17 cellular contexts compared by ENCODE assay signal in the genomic region with DNA sequence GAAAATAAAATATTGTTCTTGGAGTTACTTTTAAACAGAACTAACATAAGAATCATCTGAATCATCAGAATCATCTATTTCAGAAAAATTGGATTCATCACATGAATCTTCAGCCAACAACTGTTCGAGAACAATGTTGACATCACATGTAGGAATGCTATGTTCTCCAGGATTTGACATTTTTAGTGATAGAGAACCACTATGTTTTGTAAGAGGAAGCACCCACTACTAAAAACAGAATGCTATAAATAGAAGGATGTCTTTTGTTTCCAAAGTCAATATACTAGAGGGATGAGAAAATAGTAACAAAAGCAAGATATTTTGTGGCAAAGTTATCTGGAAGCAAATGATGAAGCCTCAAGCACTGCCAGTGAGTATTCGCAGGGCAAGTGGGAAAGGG.
DNase-seq lines count a peak whose midpoint lies in the region; ATAC-seq and TF ChIP-seq lines count a peak whose summit lies in the region.
"Had no signal": no experiment of that assay in that cellular context is flagged by ENCODE, and none has a peak within 500 bp of the region (broad histone marks: within the 10 kb centered on the region; RNA-seq: fewer than 3 reads in every experiment).

No MANE protein-coding gene starts in this region.

- in situ Hi-C loops in astrocyte of the spinal cord (cut with HindIII; ENCODE audit: low sequenced_read_pairs) = no loop called here

- 38 to 41% methylated on average over 2 of the region's 2 CpGs for WGBS in heart right ventricle, 2 donors

- TF ChIP-seq CTCF in astrocyte of the spinal cord (IDR thresholded peaks at IDR 0.05; ENCODE audit: low read depth, low read length) (no peak), heart right ventricle (IDR thresholded peaks at IDR 0.05) (no peak)

- peaks cover 0 to 18% (median 5%) of the 10 kb centered on the region in 9 donors for H3K4me1 ChIP-seq in heart right ventricle
- H3K4me1 ChIP-seq: esophagus squamous epithelium had no signal

- no peaks in the 10 kb centered on the region for H3K36me3 ChIP-seq in heart right ventricle
- H3K36me3 ChIP-seq: esophagus squamous epithelium, pancreas had no signal

- H3K27me3 ChIP-seq in heart right ventricle = no peaks in the 10 kb centered on the region
- H3K27me3 ChIP-seq: esophagus squamous epithelium, pancreas had no signal

- H3K9me3 ChIP-seq in heart right ventricle = no peaks in the 10 kb centered on the region
- H3K9me3 ChIP-seq: esophagus squamous epithelium, pancreas had no signal

- H3K27ac ChIP-seq in heart right ventricle = peak overlapping the region in 2 of 10 donors; percentile 11 to 25
- H3K27ac ChIP-seq: esophagus squamous epithelium, HL-60, pancreas had no signal

- ATAC-seq in heart right ventricle = peak in 6 of 8 donors; percentile 42 to 88 (median 70)
- ATAC-seq: CD8-positive, alpha-beta T cell; pancreas; stimulated activated naive B cell treated with anti-CD40 and anti-IgM and Interleukin-4, amounts not matched to agents 10 μg/mL and 1 μg/mL and 100 μg/mL, for 72 hours had no signal

- intact Hi-C loops in heart right ventricle (cut with DNase I) = no loop called here

- peak; percentile 72 for DNase-seq in GM03348 (ENCODE audit: low spot score)
- DNase-seq in astrocyte of the spinal cord (ENCODE audit: low read depth, low spot score) = peak; percentile 67
- DNase-seq in heart right ventricle = no peak
- DNase-seq in superior temporal gyrus (ENCODE audit: extremely low spot score) = peak; percentile 65
- DNase-seq in GF-D8 (lab: John Stamatoyannopoulos, UW) = no peak
- DNase-seq in NCI-H526 (lab: John Stamatoyannopoulos, UW) = no peak
- DNase-seq in COLO829 (ENCODE audit: low spot score) = no peak
- no peak for DNase-seq in NCI-H69 (lab: John Stamatoyannopoulos, UW)
- DNase-seq: activated CD4-positive, alpha-beta T cell treated with anti-CD3 and anti-CD28 coated beads, Interleukin-2, amount 50 U/mL, for 48 hours; CD8-positive, alpha-beta T cell; esophagus squamous epithelium; KG1; NCI-H446 treated with DMSO at 0.1 percent for 48 hours; pancreas; stimulated activated naive B cell treated with anti-CD40 and anti-IgM and Interleukin-4, amounts not matched to agents 10 μg/mL and 1 μg/mL and 100 μg/mL, for 72 hours had no signal

- H3K4me3 ChIP-seq in astrocyte of the spinal cord (ENCODE audit: low read depth, low read length) (no peak overlapping the region), heart right ventricle (no peak overlapping the region)
- H3K4me3 ChIP-seq: esophagus squamous epithelium, pancreas, smooth muscle cell had no signal

Comparison
In these comparisons a context has a peak if more than half of its experiments do, and no peak if none do; other contexts are left out.
1. DNase-seq: peak in GM03348 (single experiment), astrocyte of the spinal cord (single experiment) and superior temporal gyrus (single experiment); none in heart right ventricle (0 of 2), GF-D8 (single experiment), NCI-H526 (0 of 2), COLO829 (single experiment) and NCI-H69 (single experiment).